ENCODE assay signal across 8 cellular contexts in genomic region chr2:64866797-64867196, GRCh38.
A peak's percentile ranks its signal among the peaks of the same experiment; 100 is the strongest.
DNase-seq lines count a peak whose midpoint lies in the region; ATAC-seq lines count a peak whose summit lies in the region.

No MANE protein-coding gene starts in this region.

- ATAC-seq in T-cell (replicated peaks in 1 of 4) (no peak), GM21786 (IDR thresholded peaks at IDR 0.05; ENCODE audit: unreplicated experiment) (no peak), HG03139 (IDR thresholded peaks at IDR 0.05; ENCODE audit: unreplicated experiment) (no peak)

- H3K4me3 ChIP-seq in GM23248 (no peak overlapping the region), skeletal muscle cell (ENCODE audit: low read depth, low read length) (no peak overlapping the region)

- no peaks in the 10 kb centered on the region for H3K36me3 Mint-ChIP-seq in T-cell

- peaks cover 0 to 8% of the 10 kb centered on the region in 2 donors for H3K27me3 Mint-ChIP-seq in T-cell

- H3K9me2 ChIP-seq in GM23248 (ENCODE audit: insufficient read depth), result no peaks in the 10 kb centered on the region

- peak overlapping the region; percentile 89; the same call in 1 of the 2 replicates for H3K9ac ChIP-seq in GM23248

- in situ Hi-C loops in GM23248 (cut with MboI), result no loop called here

- H3K27me3 ChIP-seq in GM23248 (replicated peaks; ENCODE audit: insufficient read depth), result 0 out of 2 replicates have a peak, but pooled peaks cover 4% of the 10 kb centered on the region

- H3K79me2 ChIP-seq in GM23248 (ENCODE audit: insufficient read depth), result no peaks in the 10 kb centered on the region

- peaks cover 25% of the 10 kb centered on the region for H3K4me1 ChIP-seq in GM23248 (ENCODE audit: insufficient read depth)

- H3K9me3 Mint-ChIP-seq in T-cell, result no peaks in the 10 kb centered on the region

- DNase-seq in GM23248 (peak; percentile 95), T-cell (no peak), globus pallidus (ENCODE audit: low spot score) (peak; percentile 65), skeletal muscle cell (ENCODE audit: low read depth) (peak; percentile 88), SHP77 (lab: John Stamatoyannopoulos, UW) (no peak), T-helper 9 cell (no peak)

- WGBS in GM23248 (ENCODE audit: low coverage in 1 of 2, low lambda C conversion rate in 2 of 2, missing lambda C conversion rate in 2 of 2), 2 experiments, result 20 to 24% methylated on average over 8 of the region's 8 CpGs

- no peaks in the 10 kb centered on the region for H4K20me1 ChIP-seq in GM23248 (ENCODE audit: insufficient read depth)

- peak overlapping the region; percentile 31 for H3K27ac ChIP-seq in GM23248

- peaks cover 15% of the 10 kb centered on the region for H3F3A ChIP-seq in GM23248 (ENCODE audit: insufficient read depth)

- H3K36me3 ChIP-seq in GM23248 (ENCODE audit: low read depth), result no peaks in the 10 kb centered on the region

- CTCF ChIA-PET in T-cell (lab: Charles Lee), result interaction anchor here (0.5 to 2.6 kb wide), 14 partner anchors 219 to 538 kb away, joined by 3 to 8 read pairs (median 4); no protein-coding TSS in a partner anchor

- peaks cover 0 to 2% (median 0%) of the 10 kb centered on the region in 3 donors for H3K4me1 Mint-ChIP-seq in T-cell

- POLR2A ChIA-PET in T-cell (lab: Charles Lee), result no interaction called here

- no peak overlapping the region for H3K27ac Mint-ChIP-seq in T-cell

- H3K4me3 Mint-ChIP-seq in T-cell, result peak overlapping the region; percentile 4 to 39 (median 7)

- no peak overlapping the region for H2AFZ ChIP-seq in GM23248

- H3K4me2 ChIP-seq in GM23248 (ENCODE audit: unreplicated experiment), result peak overlapping the region; percentile 96

- H3K9me3 ChIP-seq in GM23248 (ENCODE audit: low read depth), result no peaks in the 10 kb centered on the region

Comparison
In these comparisons a context has a peak if more than half of its experiments do, and no peak if none do; other contexts are left out.
1. DNase-seq: peak in GM23248 (single experiment), globus pallidus (single experiment) and skeletal muscle cell (single experiment); none in T-cell (0 of 34), SHP77 (0 of 2) and T-helper 9 cell (single experiment).